ENCODE assay signal across 36 cellular contexts in the genomic region with DNA sequence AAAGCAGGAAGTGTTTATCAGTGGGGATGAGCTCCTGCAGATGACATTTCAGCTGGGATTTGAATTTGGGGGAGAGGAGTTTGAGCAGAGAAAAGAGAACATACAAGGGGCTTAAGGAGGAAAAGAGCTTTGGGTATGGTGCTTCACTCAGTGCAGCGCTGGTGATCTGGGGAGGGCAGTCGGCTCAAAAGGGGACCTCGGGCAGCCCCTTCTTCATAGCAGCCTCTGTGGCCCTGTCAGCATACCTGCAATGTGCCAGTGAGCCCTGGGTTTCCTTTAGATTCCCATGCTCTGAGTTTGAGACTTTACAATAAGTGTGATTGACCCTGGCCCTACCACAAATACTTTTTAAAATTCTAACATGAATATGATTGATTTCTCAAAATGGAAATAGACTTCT. TPM values are rescaled to one million over a fixed set of nuclear protein-coding genes. Genes with fewer than 3 reads are reported as not detected.
"Had no signal": no experiment of that assay in that cellular context is flagged by ENCODE, and none has a peak within 500 bp of the region (broad histone marks: within the 10 kb centered on the region; RNA-seq: fewer than 3 reads in every experiment).

No MANE protein-coding gene starts in this region.

- H3K4me3 ChIP-seq: MG63 had no signal

- DNase-seq: Karpas-422, Kasumi-1, KG1, MG63, MM.1S, MV-4-11, NCI-H1048, NCI-H1092, NCI-H1092 treated with DMSO at 0.1 percent for 48 hours, NCI-H1105, NCI-H1105 treated with DMSO at 0.1 percent for 48 hours, NCI-H1417 treated with DMSO at 0.1 percent for 48 hours, NCI-H1436, NCI-H1436 treated with DMSO at 0.1 percent for 48 hours, NCI-H146, NCI-H1694, NCI-H1694 treated with DMSO at 0.1 percent for 48 hours, NCI-H187, NCI-H187 treated with DMSO at 0.1 percent for 48 hours, NCI-H1930, NCI-H2029, NCI-H2029 treated with DMSO at 0.1 percent for 48 hours, NCI-H2081, NCI-H2081 treated with DMSO at 0.1 percent for 48 hours, NCI-H2107, NCI-H2171, NCI-H2171 treated with DMSO at 0.1 percent for 48 hours, NCI-H2227 treated with DMSO at 0.1 percent for 48 hours, NCI-H226, NCI-H345, NCI-H446, NCI-H446 treated with DMSO at 0.1 percent for 48 hours had no signal

- H3K27me3 ChIP-seq: MG63 had no signal

- H3K9me3 ChIP-seq: MG63 had no signal

- H3K27ac ChIP-seq: KMS-11 had no signal

RNA-seq across cellular contexts. Expression of a gene that starts 40.2 kb away (rescaled TPM):
- total RNA-seq: LHCN-M2, MCF 10A, NCI-H460 had no signal
